8 cellular contexts compared by ENCODE assay signal in genomic region chr1:197146108-197147095, GRCh38. TPM values are rescaled to one million over a fixed set of nuclear protein-coding genes. Genes with fewer than 3 reads are reported as not detected.
DNase-seq lines count a peak whose midpoint lies in the region; ATAC-seq and TF ChIP-seq lines count a peak whose summit lies in the region.

Gene ASPM (minus strand): TSS chr1:197146669. CDS start chr1:197146437, 232 bp downstream.

- ATAC-seq in HG02763 (IDR thresholded peaks at IDR 0.05; ENCODE audit: unreplicated experiment) = peak; percentile 99
- peak; percentile 99 for ATAC-seq in Right ventricle myocardium inferior

- peak within 1 kb of the TSS; percentile 99 for H3K4me2 ChIP-seq in SU-DHL-6 (ENCODE audit: low read depth, low read length, poor library complexity, severe bottlenecking)

- DNase-seq in NCI-H1417 (lab: John Stamatoyannopoulos, UW) = peak; percentile 88 to 98 (median 95)
- DNase-seq in activated naive CD8-positive, alpha-beta T cell treated with anti-CD3 and anti-CD28 coated beads for 36 hours = peak; percentile 93
- peak; percentile 97 for DNase-seq in Right ventricle myocardium inferior (ENCODE audit: missing footprints)
- peak; percentile 91 to 96 (median 93) for DNase-seq in ovary
- DNase-seq in tibial artery = peak; percentile 94 to 95

- H3F3A ChIP-seq in SU-DHL-6 (ENCODE audit: insufficient read depth) = peaks cover 5% of the 10 kb centered on the region; the same call in 1 of the 2 replicates

- WGBS in ovary, 3 donors = 0% methylated on average over 65 to 67 of the region's 67 CpGs

- peak within 1 kb of the TSS; percentile 83 for H3K4me3 Mint-ChIP-seq in activated naive CD8-positive, alpha-beta T cell treated with anti-CD3 and anti-CD28 coated beads for 36 hours

- no peak for TF ChIP-seq POLR2A in ovary (IDR thresholded peaks at IDR 0.05)

- H3K79me2 ChIP-seq in SU-DHL-6 (ENCODE audit: insufficient read depth, low read length) = peaks cover 50% of the 10 kb centered on the region

- intact Hi-C loops in Right ventricle myocardium inferior (cut with DNase I) (no loop called here), ovary (cut with DNase I) (no loop called here), tibial artery (cut with DNase I; ENCODE audit: low total_unique reads) (no loop called here)

- H3K27me3 Mint-ChIP-seq in activated naive CD8-positive, alpha-beta T cell treated with anti-CD3 and anti-CD28 coated beads for 36 hours = peaks cover 13% of the 10 kb centered on the region

- peak within 1 kb of the TSS; percentile 91 for H2AFZ ChIP-seq in SU-DHL-6 (ENCODE audit: low read depth, low read length, severe bottlenecking)

- TF ChIP-seq EP300 in ovary (IDR thresholded peaks at IDR 0.05) = no peak

- H4K20me1 ChIP-seq in SU-DHL-6 (ENCODE audit: low read depth, low read length) = 0 out of 2 replicates have a peak, but pooled peaks cover 3% of the 10 kb centered on the region

- peaks cover 3% of the 10 kb centered on the region for H3K4me1 Mint-ChIP-seq in activated naive CD8-positive, alpha-beta T cell treated with anti-CD3 and anti-CD28 coated beads for 36 hours

- H3K9me3 ChIP-seq in SU-DHL-6 (ENCODE audit: insufficient read depth, low read length) = no peaks in the 10 kb centered on the region
- no peaks in the 10 kb centered on the region for H3K9me3 ChIP-seq in ovary
- no peaks in the 10 kb centered on the region for H3K9me3 ChIP-seq in tibial artery

- H3K36me3 ChIP-seq in SU-DHL-6 (ENCODE audit: low read length) = peaks cover 34% of the 10 kb centered on the region
- no peaks in the 10 kb centered on the region for H3K36me3 ChIP-seq in ovary
- H3K36me3 ChIP-seq in tibial artery = no peaks in the 10 kb centered on the region

- peak within 1 kb of the TSS; percentile 97 for H3K9ac ChIP-seq in SU-DHL-6 (ENCODE audit: low read length)

- TF ChIP-seq CTCF in GM12875 (IDR thresholded peaks at IDR 0.05; ENCODE audit: borderline replicate concordance, insufficient read depth, low read depth, low read length) (no peak), SU-DHL-6 (IDR thresholded peaks at IDR 0.05; ENCODE audit: insufficient read depth, low read length, poor library complexity, severe bottlenecking) (no peak), ovary (IDR thresholded peaks at IDR 0.05) (no peak), tibial artery (IDR thresholded peaks at IDR 0.05) (no peak)

- H3K27ac ChIP-seq in SU-DHL-6 (ENCODE audit: low read depth, low read length) = peak within 1 kb of the TSS; percentile 86
- H3K27ac ChIP-seq in ovary = no peak within 1 kb of the TSS
- no peak within 1 kb of the TSS for H3K27ac ChIP-seq in tibial artery

- peaks cover 2% of the 10 kb centered on the region for H3K4me1 ChIP-seq in ovary (ENCODE audit: insufficient read depth)
- H3K4me1 ChIP-seq in tibial artery = peaks cover 0 to 9% (median 6%) of the 10 kb centered on the region in 4 donors

- H3K36me3 Mint-ChIP-seq in activated naive CD8-positive, alpha-beta T cell treated with anti-CD3 and anti-CD28 coated beads for 36 hours = peaks cover 20% of the 10 kb centered on the region

- H3K27me3 ChIP-seq in SU-DHL-6 (ENCODE audit: low read length) (no peaks in the 10 kb centered on the region), ovary (no peaks in the 10 kb centered on the region), tibial artery (no peaks in the 10 kb centered on the region)

- H3K4me3 ChIP-seq in GM12875 (ENCODE audit: low read depth, low read length) = peak within 1 kb of the TSS; percentile 63
- H3K4me3 ChIP-seq in SU-DHL-6 (ENCODE audit: insufficient read depth, low read length, poor library complexity, severe bottlenecking) = peak within 1 kb of the TSS; percentile 100
- H3K4me3 ChIP-seq in ovary = peak within 1 kb of the TSS; percentile 61
- peak within 1 kb of the TSS; percentile 53 to 62 for H3K4me3 ChIP-seq in tibial artery

- H3K27ac Mint-ChIP-seq in activated naive CD8-positive, alpha-beta T cell treated with anti-CD3 and anti-CD28 coated beads for 36 hours = peak within 1 kb of the TSS; percentile 89

- H3K9me2 ChIP-seq in SU-DHL-6 (replicated peaks; ENCODE audit: insufficient read depth, low read length) = no peaks in the 10 kb centered on the region

- H3K9me3 Mint-ChIP-seq in activated naive CD8-positive, alpha-beta T cell treated with anti-CD3 and anti-CD28 coated beads for 36 hours = no peaks in the 10 kb centered on the region

RNA-seq across cellular contexts. Expression of gene ASPM, which starts in this region (rescaled TPM):
- total RNA-seq in activated naive CD8-positive, alpha-beta T cell treated with anti-CD3 and anti-CD28 coated beads for 36 hours = 10 to 100 TPM; 30.2 to 31.4 TPM
- total RNA-seq in Right ventricle myocardium inferior (0.35 TPM), ovary (under 1 TPM; 0.10 to 0.89 (median 0.33) TPM)
- under 1 TPM; 0.31 to 0.75 TPM for polyA plus RNA-seq in ovary

Comparison
In these comparisons a context has a peak if more than half of its experiments do, and no peak if none do; other contexts are left out.
1. RNA of gene ASPM (total RNA-seq): 30.2 to 31.4 TPM in activated naive CD8-positive, alpha-beta T cell treated with anti-CD3 and anti-CD28 coated beads for 36 hours; 0.35 TPM in Right ventricle myocardium inferior (single experiment) and 0.10 to 0.89 TPM in ovary; every median in the first group is over 10 times any median in the second.
2. Peak in DNase-seq and ATAC-seq in Right ventricle myocardium inferior; RNA of the gene not detected or under 1 TPM.
3. Peak in DNase-seq and H3K4me3 ChIP-seq in ovary; RNA of the gene not detected or under 1 TPM.
4. Peak in every context shown above with its lines, with median percentiles within 50 percentile points of each other: H3K4me3 ChIP-seq and DNase-seq.